8 cellular contexts compared by ENCODE assay signal in the genomic region with DNA sequence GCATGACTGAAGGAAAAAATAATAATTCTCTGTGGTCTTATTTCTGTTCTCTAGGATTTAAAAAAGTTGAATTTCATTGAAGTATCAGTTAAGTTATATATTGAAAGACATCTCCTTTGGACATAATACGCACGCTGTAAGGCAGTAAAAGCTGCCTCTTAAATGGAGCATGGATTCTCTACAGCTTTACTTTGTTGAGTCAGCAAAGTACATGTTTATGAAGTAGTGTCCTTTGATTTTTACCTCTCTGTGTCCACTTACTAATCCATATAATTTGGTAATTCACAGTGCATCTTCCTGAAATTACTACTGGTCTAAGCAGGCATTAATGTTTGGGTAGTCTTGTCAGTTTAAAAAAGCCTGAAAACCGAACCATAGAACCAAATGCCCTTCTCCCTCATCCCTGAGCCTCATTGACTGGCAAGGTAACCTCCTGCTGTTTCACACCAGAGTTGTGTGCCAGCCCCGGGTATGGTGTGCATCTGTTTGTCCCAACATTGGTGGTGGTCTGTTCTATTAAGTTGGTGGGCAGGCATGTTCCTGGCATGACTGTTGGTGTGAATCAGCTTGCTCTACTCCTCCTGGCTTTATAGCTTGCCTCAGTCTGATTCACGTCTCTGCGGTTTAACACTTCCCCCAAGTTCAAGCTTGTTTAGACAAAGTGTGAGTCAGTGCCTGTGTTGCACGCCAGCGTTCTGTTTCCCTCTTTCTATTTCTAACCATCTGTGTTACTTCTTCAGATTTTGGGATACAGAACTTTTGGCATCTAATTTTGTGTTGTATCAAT.
DNase-seq lines count a peak whose midpoint lies in the region; ATAC-seq lines count a peak whose summit lies in the region.

No MANE protein-coding gene starts in this region.

- H3K27ac Mint-ChIP-seq in dendritic cell treated with granulocyte-macrophage colony-stimulating factor and Interleukin-4, amounts not matched to agents 40 ng/mL and 50 ng/mL, for 4 days, result peak overlapping the region; percentile 83

- intact Hi-C loops in dendritic cell treated with granulocyte-macrophage colony-stimulating factor and Interleukin-4, amounts not matched to agents 40 ng/mL and 50 ng/mL, for 4 days (cut with micrococcal nuclease), result no loop called here

- no peaks in the 10 kb centered on the region for H3K27me3 Mint-ChIP-seq in dendritic cell treated with granulocyte-macrophage colony-stimulating factor and Interleukin-4, amounts not matched to agents 40 ng/mL and 50 ng/mL, for 4 days

- no peak overlapping the region for H3K4me3 Mint-ChIP-seq in dendritic cell treated with granulocyte-macrophage colony-stimulating factor and Interleukin-4, amounts not matched to agents 40 ng/mL and 50 ng/mL, for 4 days

- DNase-seq in HS-27A (ENCODE audit: low read depth) (peak; percentile 83), mucosa of gallbladder (ENCODE audit: low spot score) (peak; percentile 86), cerebellum (ENCODE audit: low spot score) (no peak)
- DNase-seq in activated CD4-positive, alpha-beta T cell treated with anti-CD3 and anti-CD28 coated beads, Interleukin-2, amount 50 U/mL, for 1 hour, result peak; percentile 52
- DNase-seq in stimulated activated CD8-positive, alpha-beta memory T cell treated with anti-CD3 and anti-CD28 coated beads, Interleukin-4, amount 100 ng/mL, for 24 hours (ENCODE audit: low read depth), result peak; percentile 56

- peaks cover 54% of the 10 kb centered on the region for H3K4me1 Mint-ChIP-seq in dendritic cell treated with granulocyte-macrophage colony-stimulating factor and Interleukin-4, amounts not matched to agents 40 ng/mL and 50 ng/mL, for 4 days (ENCODE audit: low read depth)

- peaks cover 62% of the 10 kb centered on the region for H3K36me3 Mint-ChIP-seq in dendritic cell treated with granulocyte-macrophage colony-stimulating factor and Interleukin-4, amounts not matched to agents 40 ng/mL and 50 ng/mL, for 4 days (ENCODE audit: low read depth)

- peaks cover 19% of the 10 kb centered on the region for H3K9me3 Mint-ChIP-seq in dendritic cell treated with granulocyte-macrophage colony-stimulating factor and Interleukin-4, amounts not matched to agents 40 ng/mL and 50 ng/mL, for 4 days

- ATAC-seq in GM18498 (IDR thresholded peaks at IDR 0.05; ENCODE audit: unreplicated experiment), result peak; percentile 72
- ATAC-seq in GM19397 (IDR thresholded peaks at IDR 0.05; ENCODE audit: unreplicated experiment), result no peak
